In the genomic region with DNA sequence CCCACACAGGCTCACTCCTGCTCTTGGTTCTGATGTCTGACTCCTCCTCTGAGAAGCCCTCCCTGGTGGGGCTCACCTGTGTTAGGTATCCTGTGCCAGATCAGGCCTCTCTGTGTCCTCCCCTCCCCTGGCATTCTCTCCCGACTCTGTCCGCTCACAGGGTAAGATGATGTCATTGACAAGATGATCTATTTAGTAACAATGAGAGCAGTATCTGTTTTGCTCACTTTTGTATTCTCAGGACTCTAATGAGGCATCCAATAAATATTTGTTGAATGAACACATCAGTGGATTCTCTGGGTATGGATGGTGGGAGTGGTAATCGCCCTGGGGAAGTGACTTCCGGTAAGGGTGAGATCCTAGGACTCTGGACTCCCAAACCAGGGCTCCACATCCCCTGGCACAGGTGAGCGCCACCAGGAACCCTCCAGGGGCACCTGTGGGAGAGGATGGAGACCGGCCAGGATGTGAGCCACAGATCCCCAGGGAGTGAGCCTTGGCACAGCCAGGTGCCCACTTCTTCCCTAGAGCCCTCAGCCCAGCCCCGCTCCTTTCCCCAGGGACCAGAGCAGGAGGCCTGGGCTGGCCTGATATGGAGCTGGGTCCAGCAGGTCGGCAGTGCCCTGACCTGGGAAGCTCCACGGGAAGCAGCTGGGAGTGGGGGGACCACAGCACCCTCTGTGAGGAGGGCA, we compare ENCODE assay signal across 1 cellular context.
TF ChIP-seq lines count a peak whose summit lies in the region.

No MANE protein-coding gene starts in this region.

TF ChIP-seq in H1, 55 proteins besides CTCF, POLR2A, EP300 and RAD21:
- TF ChIP-seq ASH2L (IDR thresholded peaks at IDR 0.05; ENCODE audit: low read length) (no peak), ZNF274 (IDR thresholded peaks at IDR 0.05; ENCODE audit: borderline replicate concordance, extremely low read depth, low read length) (no peak), CREB1 (IDR thresholded peaks at IDR 0.05) (no peak), SIRT6 (IDR thresholded peaks at IDR 0.05; ENCODE audit: low read length) (no peak)
- TF ChIP-seq, protein P1, sequence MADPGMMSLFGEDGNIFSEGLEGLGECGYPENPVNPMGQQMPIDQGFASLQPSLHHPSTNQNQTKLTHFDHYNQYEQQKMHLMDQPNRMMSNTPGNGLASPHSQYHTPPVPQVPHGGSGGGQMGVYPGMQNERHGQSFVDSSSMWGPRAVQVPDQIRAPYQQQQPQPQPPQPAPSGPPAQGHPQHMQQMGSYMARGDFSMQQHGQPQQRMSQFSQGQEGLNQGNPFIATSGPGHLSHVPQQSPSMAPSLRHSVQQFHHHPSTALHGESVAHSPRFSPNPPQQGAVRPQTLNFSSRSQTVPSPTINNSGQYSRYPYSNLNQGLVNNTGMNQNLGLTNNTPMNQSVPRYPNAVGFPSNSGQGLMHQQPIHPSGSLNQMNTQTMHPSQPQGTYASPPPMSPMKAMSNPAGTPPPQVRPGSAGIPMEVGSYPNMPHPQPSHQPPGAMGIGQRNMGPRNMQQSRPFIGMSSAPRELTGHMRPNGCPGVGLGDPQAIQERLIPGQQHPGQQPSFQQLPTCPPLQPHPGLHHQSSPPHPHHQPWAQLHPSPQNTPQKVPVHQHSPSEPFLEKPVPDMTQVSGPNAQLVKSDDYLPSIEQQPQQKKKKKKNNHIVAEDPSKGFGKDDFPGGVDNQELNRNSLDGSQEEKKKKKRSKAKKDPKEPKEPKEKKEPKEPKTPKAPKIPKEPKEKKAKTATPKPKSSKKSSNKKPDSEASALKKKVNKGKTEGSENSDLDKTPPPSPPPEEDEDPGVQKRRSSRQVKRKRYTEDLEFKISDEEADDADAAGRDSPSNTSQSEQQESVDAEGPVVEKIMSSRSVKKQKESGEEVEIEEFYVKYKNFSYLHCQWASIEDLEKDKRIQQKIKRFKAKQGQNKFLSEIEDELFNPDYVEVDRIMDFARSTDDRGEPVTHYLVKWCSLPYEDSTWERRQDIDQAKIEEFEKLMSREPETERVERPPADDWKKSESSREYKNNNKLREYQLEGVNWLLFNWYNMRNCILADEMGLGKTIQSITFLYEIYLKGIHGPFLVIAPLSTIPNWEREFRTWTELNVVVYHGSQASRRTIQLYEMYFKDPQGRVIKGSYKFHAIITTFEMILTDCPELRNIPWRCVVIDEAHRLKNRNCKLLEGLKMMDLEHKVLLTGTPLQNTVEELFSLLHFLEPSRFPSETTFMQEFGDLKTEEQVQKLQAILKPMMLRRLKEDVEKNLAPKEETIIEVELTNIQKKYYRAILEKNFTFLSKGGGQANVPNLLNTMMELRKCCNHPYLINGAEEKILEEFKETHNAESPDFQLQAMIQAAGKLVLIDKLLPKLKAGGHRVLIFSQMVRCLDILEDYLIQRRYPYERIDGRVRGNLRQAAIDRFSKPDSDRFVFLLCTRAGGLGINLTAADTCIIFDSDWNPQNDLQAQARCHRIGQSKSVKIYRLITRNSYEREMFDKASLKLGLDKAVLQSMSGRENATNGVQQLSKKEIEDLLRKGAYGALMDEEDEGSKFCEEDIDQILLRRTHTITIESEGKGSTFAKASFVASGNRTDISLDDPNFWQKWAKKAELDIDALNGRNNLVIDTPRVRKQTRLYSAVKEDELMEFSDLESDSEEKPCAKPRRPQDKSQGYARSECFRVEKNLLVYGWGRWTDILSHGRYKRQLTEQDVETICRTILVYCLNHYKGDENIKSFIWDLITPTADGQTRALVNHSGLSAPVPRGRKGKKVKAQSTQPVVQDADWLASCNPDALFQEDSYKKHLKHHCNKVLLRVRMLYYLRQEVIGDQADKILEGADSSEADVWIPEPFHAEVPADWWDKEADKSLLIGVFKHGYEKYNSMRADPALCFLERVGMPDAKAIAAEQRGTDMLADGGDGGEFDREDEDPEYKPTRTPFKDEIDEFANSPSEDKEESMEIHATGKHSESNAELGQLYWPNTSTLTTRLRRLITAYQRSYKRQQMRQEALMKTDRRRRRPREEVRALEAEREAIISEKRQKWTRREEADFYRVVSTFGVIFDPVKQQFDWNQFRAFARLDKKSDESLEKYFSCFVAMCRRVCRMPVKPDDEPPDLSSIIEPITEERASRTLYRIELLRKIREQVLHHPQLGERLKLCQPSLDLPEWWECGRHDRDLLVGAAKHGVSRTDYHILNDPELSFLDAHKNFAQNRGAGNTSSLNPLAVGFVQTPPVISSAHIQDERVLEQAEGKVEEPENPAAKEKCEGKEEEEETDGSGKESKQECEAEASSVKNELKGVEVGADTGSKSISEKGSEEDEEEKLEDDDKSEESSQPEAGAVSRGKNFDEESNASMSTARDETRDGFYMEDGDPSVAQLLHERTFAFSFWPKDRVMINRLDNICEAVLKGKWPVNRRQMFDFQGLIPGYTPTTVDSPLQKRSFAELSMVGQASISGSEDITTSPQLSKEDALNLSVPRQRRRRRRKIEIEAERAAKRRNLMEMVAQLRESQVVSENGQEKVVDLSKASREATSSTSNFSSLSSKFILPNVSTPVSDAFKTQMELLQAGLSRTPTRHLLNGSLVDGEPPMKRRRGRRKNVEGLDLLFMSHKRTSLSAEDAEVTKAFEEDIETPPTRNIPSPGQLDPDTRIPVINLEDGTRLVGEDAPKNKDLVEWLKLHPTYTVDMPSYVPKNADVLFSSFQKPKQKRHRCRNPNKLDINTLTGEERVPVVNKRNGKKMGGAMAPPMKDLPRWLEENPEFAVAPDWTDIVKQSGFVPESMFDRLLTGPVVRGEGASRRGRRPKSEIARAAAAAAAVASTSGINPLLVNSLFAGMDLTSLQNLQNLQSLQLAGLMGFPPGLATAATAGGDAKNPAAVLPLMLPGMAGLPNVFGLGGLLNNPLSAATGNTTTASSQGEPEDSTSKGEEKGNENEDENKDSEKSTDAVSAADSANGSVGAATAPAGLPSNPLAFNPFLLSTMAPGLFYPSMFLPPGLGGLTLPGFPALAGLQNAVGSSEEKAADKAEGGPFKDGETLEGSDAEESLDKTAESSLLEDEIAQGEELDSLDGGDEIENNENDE (IDR thresholded peaks at IDR 0.05; ENCODE audit: insufficient replicate concordance, low read length), result no peak
